ENCODE assay signal across 4 cellular contexts in genomic region chr9:37474438-37474837, GRCh38.
TF ChIP-seq lines count a peak whose summit lies in the region.

No MANE protein-coding gene starts in this region.

TF ChIP-seq in A549, 52 proteins besides CTCF, POLR2A, EP300 and RAD21:
- no peak for TF ChIP-seq HES2 (IDR thresholded peaks at IDR 0.05)
- TF ChIP-seq MAFK (IDR thresholded peaks at IDR 0.05; ENCODE audit: partially characterized antibody), result no peak
- TF ChIP-seq ZSCAN20 (CRISPR knock-in tag; IDR thresholded peaks at IDR 0.05), result peak; percentile 58; the same call in 1 of the 2 replicates
- TF ChIP-seq HEYL (CRISPR knock-in tag; IDR thresholded peaks at IDR 0.05), result 0 out of 2 replicates have a peak, but pooled peaks have one; percentile 21
- TF ChIP-seq GATA3 (IDR thresholded peaks at IDR 0.05; ENCODE audit: borderline replicate concordance), result no peak

TF ChIP-seq in HEK293, 187 proteins besides CTCF, POLR2A, EP300 and RAD21:
- no peak for TF ChIP-seq ZBTB21 (tag by site-specific recombination; IDR thresholded peaks at IDR 0.05)
- no peak for TF ChIP-seq SCRT2 (tag by site-specific recombination; IDR thresholded peaks at IDR 0.05)
- TF ChIP-seq SETDB1 (IDR thresholded peaks at IDR 0.05; ENCODE audit: insufficient read length, low read length), result peak; percentile 92
- no peak for TF ChIP-seq ZNF426 (tag by site-specific recombination; IDR thresholded peaks at IDR 0.05)
TF ChIP-seq in HEK293: peak in this region for 1.

TF ChIP-seq in WTC11, 78 proteins besides CTCF, POLR2A, EP300 and RAD21:
- TF ChIP-seq GTF2I (CRISPR knock-in tag; conservative IDR thresholded peaks at IDR 0.05) (0 out of 2 replicates have a peak, but pooled peaks have one; percentile 60), PRRX2 (CRISPR knock-in tag; IDR thresholded peaks at IDR 0.05) (no peak)

TF ChIP-seq in H1, 55 proteins besides CTCF, POLR2A, EP300 and RAD21:
- TF ChIP-seq ASH2L (IDR thresholded peaks at IDR 0.05; ENCODE audit: low read length) (no peak), KDM1A (IDR thresholded peaks at IDR 0.05; ENCODE audit: borderline replicate concordance, low read length) (peak; percentile 73; the same call in 1 of the 2 replicates)
